In the genomic region with DNA sequence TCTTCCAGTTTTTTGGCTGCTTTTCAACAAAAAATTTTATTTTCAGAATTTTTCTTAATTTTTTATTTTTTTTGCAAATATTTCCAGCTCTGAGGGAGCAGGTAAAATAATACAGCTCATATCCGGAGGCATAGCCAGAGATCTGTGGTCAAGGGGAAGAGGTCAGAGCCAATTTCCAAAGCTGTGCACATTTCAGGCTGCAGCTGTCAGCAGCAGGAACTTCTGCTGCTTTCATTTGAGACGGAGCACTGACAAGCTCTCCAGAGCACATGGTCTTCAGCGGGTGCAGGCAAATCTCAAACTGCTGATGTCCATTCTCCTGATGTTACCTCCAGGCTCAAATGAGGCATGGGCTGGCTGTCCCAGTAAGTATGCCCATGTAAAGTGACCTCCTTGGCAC, we compare ENCODE assay signal across 19 cellular contexts. TPM values are rescaled to one million over a fixed set of nuclear protein-coding genes. Genes with fewer than 3 reads are reported as not detected.
DNase-seq lines count a peak whose midpoint lies in the region; FAIRE-seq and TF ChIP-seq lines count a peak whose summit lies in the region.
"Had no signal": no experiment of that assay in that cellular context is flagged by ENCODE, and none has a peak within 500 bp of the region (broad histone marks: within the 10 kb centered on the region; RNA-seq: fewer than 3 reads in every experiment).

No MANE protein-coding gene starts in this region.

- WGBS in H1 (ENCODE audit: extremely low coverage in 1 of 2, insufficient coverage in 1 of 2, insufficient read length in 1 of 2, insufficient replicate concordance in 2 of 2, low coverage in 1 of 2, low lambda C conversion rate in 2 of 2, missing lambda C conversion rate in 1 of 2), 2 experiments = 97% methylated on average over 3 of the region's 3 CpGs; no CpG with 5 or more reads in 1 of the 2 experiments
- no CpG with 5 or more reads among the region's 3 CpGs for WGBS in H9 (ENCODE audit: extremely low coverage, insufficient read length, low lambda C conversion rate)

- no peak overlapping the region for H3T11ph ChIP-seq in H9 (ENCODE audit: low read length)

- DNase-seq in AG20443 (ENCODE audit: low spot score) (peak; percentile 22), RPMI7951 (ENCODE audit: low read depth) (peak; percentile 55), H1 (ENCODE audit: low read depth in 1 of 2, low spot score in 2 of 2) (no peak), lung microvascular endothelial cell (ENCODE audit: low read depth in 2 of 2) (peak; percentile 83 to 94), H9 (no peak), NCI-H2081 treated with DMSO at 0.1 percent for 48 hours (lab: John Stamatoyannopoulos, UW) (no peak), NCI-H1092 (lab: John Stamatoyannopoulos, UW) (no peak), cerebellar nuclear complex (lab: John Stamatoyannopoulos, UW) (no peak)
- DNase-seq: activated CD4-positive, alpha-beta T cell treated with anti-CD3 and anti-CD28 coated beads, Interleukin-2, amount 10 ng/mL, durations not matched to agents 24 days and 14 days; activated CD8-positive, alpha-beta memory T cell treated with anti-CD3 and anti-CD28 coated beads, Interleukin-2, amount 50 U/mL, for 48 hours; activated gamma-delta T cell treated with Interleukin-2 at 50 U/mL for 16 hours; dorsolateral prefrontal cortex; EL; hippocampal formation; kidney; NCI-H2081; NCI-H524 treated with DMSO at 0.1 percent for 48 hours; retina had no signal

- H3K79me1 ChIP-seq in H1 (ENCODE audit: low read depth, low read length) = no peaks in the 10 kb centered on the region
- H3K79me1 ChIP-seq in H9 (ENCODE audit: insufficient read depth, low read depth, low read length, poor library complexity, severe bottlenecking) = no peaks in the 10 kb centered on the region

- H2AFZ ChIP-seq in H1 (ENCODE audit: low read length) (no peak overlapping the region), H9 (ENCODE audit: low read length) (no peak overlapping the region)
- H2AFZ ChIP-seq: neural progenitor cell had no signal

- H2BK12ac ChIP-seq in H1 (ENCODE audit: low read depth, low read length) = no peak overlapping the region; the same call in 1 of the 2 replicates
- H2BK12ac ChIP-seq in H9 (ENCODE audit: insufficient read length, low read depth, low read length) = no peak overlapping the region

- H3K79me2 ChIP-seq in H1 (ENCODE audit: control insufficient read depth in 1 of 2, insufficient read depth in 2 of 2, low read length in 2 of 2) = no peaks in the 10 kb centered on the region
- no peaks in the 10 kb centered on the region for H3K79me2 ChIP-seq in H9 (ENCODE audit: insufficient read depth, low read length)

- FAIRE-seq in H1 (lab: Jason Lieb, UNC) = no peak
- FAIRE-seq: kidney had no signal

- H3K56ac ChIP-seq in H1 (replicated peaks; ENCODE audit: insufficient read length, low read depth, low read length) (no peak overlapping the region), H9 (ENCODE audit: insufficient read length, low read depth, low read length) (no peak overlapping the region)

- no peak for TF ChIP-seq POLR2A in H1 (IDR thresholded peaks at IDR 0.05; ENCODE audit: control extremely low read depth in 1 of 2, low read depth in 2 of 2, low read length in 2 of 2)

- H3K4me2 ChIP-seq in H1 (ENCODE audit: insufficient read depth in 1 of 2, low read depth in 2 of 2, low read length in 2 of 2) = no peak overlapping the region
- H3K4me2 ChIP-seq in H9 (ENCODE audit: insufficient read depth, insufficient read length, low read length) = no peak overlapping the region
- H3K4me2 ChIP-seq: neural progenitor cell had no signal

- H3K27me3 ChIP-seq in H1 (replicated peaks in 1 of 4; ENCODE audit: control insufficient read depth in 3 of 4, extremely low read depth in 1 of 4, insufficient read depth in 3 of 4, low read length in 3 of 4) (no peaks in the 10 kb centered on the region), H9 (ENCODE audit: insufficient read depth, low read length) (no peaks in the 10 kb centered on the region)
- H3K27me3 ChIP-seq: dorsolateral prefrontal cortex, neural progenitor cell had no signal

- H4K20me1 ChIP-seq in H1 (replicated peaks in 1 of 2; ENCODE audit: control insufficient read depth in 1 of 2, insufficient read depth in 2 of 2, low read length in 2 of 2) (no peaks in the 10 kb centered on the region), H9 (ENCODE audit: control insufficient read depth, insufficient read depth, insufficient read length) (no peaks in the 10 kb centered on the region)

- H2AK5ac ChIP-seq in H1 (ENCODE audit: low read depth, low read length) (no peak overlapping the region), H9 (ENCODE audit: insufficient read length, low read length) (no peak overlapping the region)

- no peak overlapping the region; a peak in 1 of 7 replicates for H3K27ac Mint-ChIP-seq in H9
- H3K27ac Mint-ChIP-seq: activated CD4-positive, alpha-beta T cell treated with anti-CD3 and anti-CD28 coated beads, Interleukin-2, amount 10 ng/mL, durations not matched to agents 24 days and 14 days; neural progenitor cell had no signal

- H2BK120ac ChIP-seq in H1 (replicated peaks; ENCODE audit: low read depth, low read length) = peak overlapping the region; percentile 22
- no peak overlapping the region for H2BK120ac ChIP-seq in H9 (ENCODE audit: low read depth, low read length, poor library complexity, severe bottlenecking)

- TF ChIP-seq EP300 in H1 (IDR thresholded peaks at IDR 0.05; ENCODE audit: borderline replicate concordance in 1 of 2, low read depth in 2 of 2, low read length in 2 of 2) = no peak

- H2BK5ac ChIP-seq in H1 (ENCODE audit: low read depth, low read length) (no peak overlapping the region), H9 (ENCODE audit: insufficient read length, low read length) (no peak overlapping the region)

- H3K9ac ChIP-seq in H1 (replicated peaks in 1 of 4; ENCODE audit: extremely low read depth in 1 of 4, low read depth in 3 of 4, low read length in 3 of 4) = no peak overlapping the region
- no peak overlapping the region for H3K9ac ChIP-seq in H9 (ENCODE audit: extremely low read depth, insufficient read length, low read length)
- H3K9ac ChIP-seq: neural progenitor cell had no signal

- no peaks in the 10 kb centered on the region for H3K36me3 Mint-ChIP-seq in H9 (ENCODE audit: insufficient read depth in 1 of 3, low read depth in 3 of 3)
- H3K36me3 Mint-ChIP-seq: neural progenitor cell had no signal

- H3K23me2 ChIP-seq in H1 (ENCODE audit: low read depth, low read length) = no peaks in the 10 kb centered on the region; the same call in 1 of the 2 replicates
- no peaks in the 10 kb centered on the region for H3K23me2 ChIP-seq in H9 (ENCODE audit: insufficient read length, low read depth, low read length, poor library complexity, severe bottlenecking)

- POLR2A ChIA-PET in H1 (lab: Charles Lee; ENCODE audit: partially characterized antibody) = no interaction called here

- H3K4me3 ChIP-seq in H1 (ENCODE audit: extremely low read depth in 1 of 4, insufficient read depth in 2 of 4, low read depth in 3 of 4, low read length in 4 of 4) = no peak overlapping the region
- H3K4me3 ChIP-seq: dorsolateral prefrontal cortex, neural progenitor cell had no signal

- no peak for TF ChIP-seq CTCF in H1 (IDR thresholded peaks at IDR 0.05; ENCODE audit: control extremely low read depth in 1 of 3, insufficient read depth in 1 of 3, low read depth in 1 of 3, low read length in 3 of 3)
- TF ChIP-seq CTCF in H9 (conservative IDR thresholded peaks at IDR 0.05) = no peak

- H2BK20ac ChIP-seq in H1 (ENCODE audit: low read length) (no peak overlapping the region), H9 (ENCODE audit: low read depth, low read length, poor library complexity, severe bottlenecking) (no peak overlapping the region)

- peaks cover 20 to 30% of the 10 kb centered on the region in 2 experiments for H3K4me1 Mint-ChIP-seq in H9

- H3K27ac ChIP-seq in H1 (ENCODE audit: low read depth, low read length) (no peak overlapping the region), H9 (ENCODE audit: insufficient read length, low read depth, low read length) (no peak overlapping the region)
- H3K27ac ChIP-seq: neural progenitor cell had no signal

- peaks cover 0 to 3% (median 2%) of the 10 kb centered on the region in 4 experiments; a peak in 3 of 7 replicates for H3K4me1 ChIP-seq in H1 (replicated peaks in 1 of 4; ENCODE audit: control insufficient read depth in 3 of 4, insufficient read depth in 4 of 4, low read length in 3 of 4)
- H3K4me1 ChIP-seq in H9 (ENCODE audit: insufficient read depth, low read length) = peaks cover 11% of the 10 kb centered on the region; the same call in 1 of the 2 replicates

- H2BK15ac ChIP-seq in H1 (ENCODE audit: low read length) = no peak overlapping the region
- H2BK15ac ChIP-seq in H9 (ENCODE audit: low read depth, low read length) = no peak overlapping the region

- H3K23ac ChIP-seq in H1 (ENCODE audit: insufficient read length) (no peak overlapping the region), H9 (ENCODE audit: insufficient read length, low read depth, low read length) (no peak overlapping the region)

- H4K8ac ChIP-seq in H1 (ENCODE audit: extremely low read depth, insufficient read depth, low read length) (no peak overlapping the region), H9 (replicated peaks; ENCODE audit: insufficient read length, low read depth, low read length) (no peak overlapping the region)

- H3K4me3 Mint-ChIP-seq in H9 = no peak overlapping the region
- H3K4me3 Mint-ChIP-seq: activated CD4-positive, alpha-beta T cell treated with anti-CD3 and anti-CD28 coated beads, Interleukin-2, amount 10 ng/mL, durations not matched to agents 24 days and 14 days; neural progenitor cell had no signal

- peaks cover 1% of the 10 kb centered on the region; the same call in 1 of the 2 replicates for H3K27me3 Mint-ChIP-seq in H9 (ENCODE audit: low read depth)
- H3K27me3 Mint-ChIP-seq: activated CD4-positive, alpha-beta T cell treated with anti-CD3 and anti-CD28 coated beads, Interleukin-2, amount 10 ng/mL, durations not matched to agents 24 days and 14 days had no signal

- no peaks in the 10 kb centered on the region for H3K9me3 Mint-ChIP-seq in H9
- H3K9me3 Mint-ChIP-seq: activated CD4-positive, alpha-beta T cell treated with anti-CD3 and anti-CD28 coated beads, Interleukin-2, amount 10 ng/mL, durations not matched to agents 24 days and 14 days; neural progenitor cell had no signal

- H3K18ac ChIP-seq in H1 (ENCODE audit: extremely low read depth, low read length) (no peak overlapping the region), H9 (ENCODE audit: insufficient read length, low read depth, low read length) (no peak overlapping the region)

- TF ChIP-seq RAD21 in H1 (IDR thresholded peaks at IDR 0.05 in 1 of 2, conservative IDR thresholded peaks at IDR 0.05 in 1 of 2; ENCODE audit: low read depth in 2 of 2, low read length in 2 of 2) = no peak

- H4K91ac ChIP-seq in H1 (replicated peaks; ENCODE audit: insufficient read length, low read length) (no peak overlapping the region), H9 (ENCODE audit: insufficient read length, low read depth, low read length) (no peak overlapping the region)

- H4K5ac ChIP-seq in H1 (ENCODE audit: insufficient read length, low read depth, low read length) (no peak overlapping the region), H9 (ENCODE audit: insufficient read length, low read depth, low read length) (no peak overlapping the region)

- H3K4ac ChIP-seq in H1 (replicated peaks; ENCODE audit: insufficient read length, low read depth, low read length) = no peak overlapping the region
- H3K4ac ChIP-seq in H9 (ENCODE audit: low read depth, low read length) = no peak overlapping the region

- H3K9me3 ChIP-seq in H1 (ENCODE audit: insufficient read depth in 2 of 2, low read depth in 1 of 2, low read length in 1 of 2) (no peaks in the 10 kb centered on the region), H9 (ENCODE audit: control insufficient read depth, low read depth, low read length) (no peaks in the 10 kb centered on the region)

- CTCF ChIA-PET in H1 (lab: Charles Lee; ENCODE audit: partially characterized antibody) = interaction anchor here (0.6 to 1.5 kb wide), 4 partner anchors 11 to 1604 kb away, joined by 3 to 4 read pairs (median 3); no protein-coding TSS in a partner anchor

- H3K14ac ChIP-seq in H1 (ENCODE audit: insufficient read length) (no peak overlapping the region), H9 (ENCODE audit: insufficient read depth, low read length) (no peak overlapping the region; the same call in 1 of the 2 replicates)

- no peaks in the 10 kb centered on the region for H3K36me3 ChIP-seq in H1 (ENCODE audit: control insufficient read depth in 2 of 4, insufficient read depth in 4 of 4, low read length in 3 of 4)
- H3K36me3 ChIP-seq: neural progenitor cell had no signal

RNA-seq across cellular contexts. Expression of a gene that starts 31.1 kb away (rescaled TPM):
- 1.4 and 1.5 TPM in 2 replicates for total RNA-seq in RPMI7951 (2014; rRNA removed; shearing (Covaris generic))
- 0.35 TPM in 1 of 2 replicates, not detected in the other for total RNA-seq in H1 (2021; fragmentation: NEBNext Ultra II Directional; extraction: Animal tissue kit (Norgen Biotek cat#: 25700))
- 0.11 TPM in 1 of 2 replicates, not detected in the other for polyA plus RNA-seq in H1 (2011; rRNA removed)
- not detected for polyA plus RNA-seq in H1 (2011; cell fraction: cytosol; rRNA removed)
- not detected for polyA plus RNA-seq in H1 (2011; cell fraction: nucleus; rRNA removed)
- 0.03 TPM in 1 of 4 replicates, not detected in the others for polyA plus RNA-seq in H1 (2012, experiment 1 of 2)
- polyA plus RNA-seq in H1 (2012, experiment 2 of 2) = not detected
- 0.04 TPM for polyA plus RNA-seq in H1 (2013, experiment 1 of 2)
- polyA plus RNA-seq in H1 (2013, experiment 2 of 2) = 0.13 TPM
- polyA minus RNA-seq in H1 (2011; rRNA and poly(A)+ RNA removed) = 0.20 and 0.44 TPM in 2 replicates
- not detected for polyA minus RNA-seq in H1 (2011; cell fraction: cytosol; rRNA and poly(A)+ RNA removed)
- polyA minus RNA-seq in H1 (2011; cell fraction: nucleus; rRNA and poly(A)+ RNA removed) = 0.10 TPM
- total RNA-seq in lung microvascular endothelial cell (6.5 and 9.8 TPM in 2 replicates), H9 (2021) (0.33 TPM in 1 of 2 replicates, not detected in the other)

RNA-seq across cellular contexts. Expression of a gene that starts 52.2 kb away (rescaled TPM):
- total RNA-seq in RPMI7951 (2014; rRNA removed; shearing (Covaris generic)) = 43.4 and 44.9 TPM in 2 replicates
- 31.9 and 34.0 TPM in 2 replicates for total RNA-seq in H1 (2021; fragmentation: NEBNext Ultra II Directional; extraction: Animal tissue kit (Norgen Biotek cat#: 25700))
- polyA plus RNA-seq in H1 (2011; rRNA removed) = 23.5 and 27.0 TPM in 2 replicates
- 12.7 TPM for polyA plus RNA-seq in H1 (2011; cell fraction: cytosol; rRNA removed)
- 18.9 TPM for polyA plus RNA-seq in H1 (2011; cell fraction: nucleus; rRNA removed)
- 26.9 to 45.9 TPM (median 32.1 TPM) in 4 replicates for polyA plus RNA-seq in H1 (2012, experiment 1 of 2)
- polyA plus RNA-seq in H1 (2012, experiment 2 of 2) = 10.7 TPM
- polyA plus RNA-seq in H1 (2013, experiment 1 of 2) = 31.4 TPM
- polyA plus RNA-seq in H1 (2013, experiment 2 of 2) = 32.0 TPM
- 25.4 and 28.5 TPM in 2 replicates for polyA minus RNA-seq in H1 (2011; rRNA and poly(A)+ RNA removed)
- 30.8 TPM for polyA minus RNA-seq in H1 (2011; cell fraction: cytosol; rRNA and poly(A)+ RNA removed)
- 38.6 TPM for polyA minus RNA-seq in H1 (2011; cell fraction: nucleus; rRNA and poly(A)+ RNA removed)
- 11.7 and 12.6 TPM in 2 replicates for total RNA-seq in lung microvascular endothelial cell
- total RNA-seq in H9 (2021) = 32.2 and 33.7 TPM in 2 replicates

Comparison
In these comparisons a context has a peak if more than half of its experiments do, and no peak if none do; other contexts are left out.
1. DNase-seq: peak in AG20443 (single experiment), RPMI7951 (single experiment) and lung microvascular endothelial cell (2 of 2); none in H1 (0 of 2), H9 (single experiment), NCI-H2081 treated with DMSO at 0.1 percent for 48 hours (single experiment), NCI-H1092 (single experiment) and cerebellar nuclear complex (0 of 2).